ENCODE assay signal across 15 cellular contexts in the genomic region with DNA sequence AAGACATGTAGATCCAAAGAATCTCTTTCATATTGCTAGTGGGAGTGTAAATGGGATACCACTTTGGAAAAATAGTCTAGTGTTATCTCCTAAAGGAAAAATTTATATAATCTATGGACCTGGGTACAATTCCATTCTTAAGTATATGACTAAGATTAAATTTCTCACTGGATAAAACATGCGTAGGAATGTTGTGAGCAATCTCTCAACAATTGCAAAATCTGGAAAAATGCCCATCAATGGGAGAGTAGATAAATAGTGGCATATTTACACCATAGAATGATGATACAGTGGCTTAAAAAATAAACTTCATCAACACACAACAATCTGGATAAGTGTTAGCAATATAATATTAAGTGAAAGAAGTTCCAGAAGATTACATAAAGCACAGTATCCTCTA.
DNase-seq lines count a peak whose midpoint lies in the region; ATAC-seq, FAIRE-seq and TF ChIP-seq lines count a peak whose summit lies in the region.
"Had no signal": no experiment of that assay in that cellular context is flagged by ENCODE, and none has a peak within 500 bp of the region (broad histone marks: within the 10 kb centered on the region; RNA-seq: fewer than 3 reads in every experiment).

No MANE protein-coding gene starts in this region.

- H3K4me1 ChIP-seq in SK-N-SH (ENCODE audit: control insufficient read depth in 1 of 2, insufficient read depth in 2 of 2, low read depth in 1 of 2, low read length in 1 of 2) (no peaks in the 10 kb centered on the region), aorta (ENCODE audit: control insufficient read depth in 1 of 2, insufficient read depth in 2 of 2, low read length in 2 of 2) (no peaks in the 10 kb centered on the region), colonic mucosa (no peaks in the 10 kb centered on the region), HepG2 (ENCODE audit: insufficient read depth, low read length) (no peaks in the 10 kb centered on the region)
- H3K4me1 ChIP-seq: adrenal gland, uterus had no signal

- DNase-seq in GM04503 (ENCODE audit: low read depth): peak; percentile 11
- no peak for DNase-seq in SK-N-SH
- DNase-seq in epithelial cell of proximal tubule (ENCODE audit: low read depth): peak; percentile 15
- DNase-seq in non-pigmented ciliary epithelial cell (ENCODE audit: low read depth): peak; percentile 34
- DNase-seq in aorta: no peak
- DNase-seq in HEK293T (ENCODE audit: extremely low spot score): no peak
- no peak for DNase-seq in colonic mucosa
- DNase-seq in HepG2 (ENCODE audit: low spot score): no peak
- DNase-seq: activated CD4-positive, alpha-beta memory T cell treated with anti-CD3 and anti-CD28 coated beads, Interleukin-2, amount 10 ng/mL, durations not matched to agents 7 days and 5 days; adrenal gland; Calu3; dorsolateral prefrontal cortex; NCI-H1930; NCI-H510A; uterus had no signal

- CTCF ChIA-PET in SK-N-SH (lab: Yijun Ruan, JAX) (no interaction called here), HEK293T (lab: Yijun Ruan, JAX) (no interaction called here), HepG2 (lab: Yijun Ruan, JAX; ENCODE audit: low intra/inter-chr PET ratio, low total read pairs) (no interaction called here)

- POLR2A ChIA-PET in SK-N-SH (lab: Yijun Ruan, JAX) (no interaction called here), HEK293T (lab: Yijun Ruan, JAX) (no interaction called here), HepG2 (lab: Yijun Ruan, JAX) (no interaction called here)

- 15% methylated on average over 1 of the region's 1 CpG for WGBS in SK-N-SH (ENCODE audit: low lambda C conversion rate)
- 86 to 89% methylated on average over 1 of the region's 1 CpG for WGBS in aorta, 2 donors
- WGBS in HepG2 (ENCODE audit: low lambda C conversion rate): 12% methylated on average over 1 of the region's 1 CpG

- intact Hi-C loops in aorta (cut with DNase I): no loop called here
- intact Hi-C loops in colonic mucosa (cut with DNase I): no loop called here
- intact Hi-C loops in HepG2 (cut with micrococcal nuclease; ENCODE audit: unreplicated experiment): no loop called here

- H3K36me3 ChIP-seq in SK-N-SH (replicated peaks in 1 of 2; ENCODE audit: control insufficient read depth in 1 of 2, insufficient read depth in 2 of 2, low read length in 1 of 2): no peaks in the 10 kb centered on the region
- H3K36me3 ChIP-seq in aorta (ENCODE audit: control insufficient read depth in 1 of 2, insufficient read depth in 2 of 2, low read length in 1 of 2): no peaks in the 10 kb centered on the region
- no peaks in the 10 kb centered on the region for H3K36me3 ChIP-seq in colonic mucosa
- H3K36me3 ChIP-seq in HepG2 (replicated peaks in 1 of 2; ENCODE audit: control insufficient read depth in 1 of 2, insufficient read depth in 2 of 2, low read length in 2 of 2): no peaks in the 10 kb centered on the region
- H3K36me3 ChIP-seq: adrenal gland, uterus had no signal

- H3K27ac ChIP-seq in SK-N-SH (ENCODE audit: low read depth in 2 of 2, low read length in 1 of 2): no peak overlapping the region
- H3K27ac ChIP-seq in aorta (ENCODE audit: low read depth in 1 of 2, low read length in 2 of 2): no peak overlapping the region
- H3K27ac ChIP-seq in colonic mucosa: no peak overlapping the region
- H3K27ac ChIP-seq in HepG2 (ENCODE audit: extremely low read length, insufficient read depth, low read length): no peak overlapping the region
- H3K27ac ChIP-seq: adrenal gland, dorsolateral prefrontal cortex, uterus had no signal

- H4K20me1 ChIP-seq in SK-N-SH (ENCODE audit: insufficient read depth) (no peaks in the 10 kb centered on the region), HepG2 (ENCODE audit: insufficient read depth, low read length) (no peaks in the 10 kb centered on the region; the same call in 1 of the 2 replicates)

- no peak for TF ChIP-seq CTCF in SK-N-SH (IDR thresholded peaks at IDR 0.05)
- TF ChIP-seq CTCF in epithelial cell of proximal tubule (conservative IDR thresholded peaks at IDR 0.05; ENCODE audit: low read depth, low read length): no peak
- no peak for TF ChIP-seq CTCF in colonic mucosa (IDR thresholded peaks at IDR 0.05)
- TF ChIP-seq CTCF in HepG2 (CRISPR knock-in tag; IDR thresholded peaks at IDR 0.05): no peak

- H3K9me3 ChIP-seq in SK-N-SH (no peaks in the 10 kb centered on the region), aorta (ENCODE audit: control insufficient read depth, low read length) (no peaks in the 10 kb centered on the region), colonic mucosa (no peaks in the 10 kb centered on the region), HepG2 (ENCODE audit: low read length) (no peaks in the 10 kb centered on the region)
- H3K9me3 ChIP-seq: adrenal gland, uterus had no signal

- H3K4me2 ChIP-seq in SK-N-SH: no peak overlapping the region
- no peak overlapping the region for H3K4me2 ChIP-seq in HepG2 (ENCODE audit: low read depth, low read length)

- no TSS peak for BruUV-seq in HepG2 (replicated peaks; lab: Mats Ljungman, UMichigan)

- H3K79me2 ChIP-seq in SK-N-SH (ENCODE audit: insufficient read depth): no peaks in the 10 kb centered on the region
- H3K79me2 ChIP-seq in HepG2 (ENCODE audit: insufficient read depth, low read length): no peaks in the 10 kb centered on the region

- TF ChIP-seq POLR2A in HepG2 (IDR thresholded peaks at IDR 0.05; ENCODE audit: insufficient read depth in 1 of 2, low read depth in 2 of 2, low read length in 2 of 2): no peak

- H2AFZ ChIP-seq in SK-N-SH (ENCODE audit: low read depth) (no peak overlapping the region), HepG2 (ENCODE audit: low read length) (no peak overlapping the region)

- peaks cover 4% of the 10 kb centered on the region for H3F3A ChIP-seq in SK-N-SH (replicated peaks; ENCODE audit: insufficient read depth)

- H3K9ac ChIP-seq in SK-N-SH (no peak overlapping the region), colonic mucosa (ENCODE audit: low read depth in 2 of 2, low read length in 2 of 2) (no peak overlapping the region), HepG2 (ENCODE audit: insufficient read depth, low read depth, low read length) (no peak overlapping the region)

- ATAC-seq in aorta (ENCODE audit: low FRiP score): no peak
- no peak for ATAC-seq in HepG2

- H3K9me2 ChIP-seq in SK-N-SH: peaks cover 3% of the 10 kb centered on the region; the same call in 1 of the 2 replicates

- in situ Hi-C loops in HepG2 (cut with HindIII; ENCODE audit: extremely low pct_ligation_motif_present, low pct_unique_long_range_greater_than_20kb): no loop called here

- TF ChIP-seq RAD21 in SK-N-SH (IDR thresholded peaks at IDR 0.05; ENCODE audit: low read length): no peak
- TF ChIP-seq RAD21 in HepG2 (CRISPR knock-in tag; IDR thresholded peaks at IDR 0.05): no peak

- TF ChIP-seq EP300 in SK-N-SH (IDR thresholded peaks at IDR 0.05; ENCODE audit: borderline replicate concordance in 1 of 2, low read depth in 1 of 2, low read length in 1 of 2): peak in 1 of 2 experiments; percentile 57; a peak in 2 of 4 replicates
- TF ChIP-seq EP300 in HepG2 (IDR thresholded peaks at IDR 0.05; ENCODE audit: low read depth in 2 of 2, low read length in 2 of 2): no peak
- TF ChIP-seq EP300 in HepG2 (CRISPR knock-in tag; IDR thresholded peaks at IDR 0.05; ENCODE audit: borderline replicate concordance): no peak

- H3K27me3 ChIP-seq in SK-N-SH (ENCODE audit: insufficient read depth) (no peaks in the 10 kb centered on the region), aorta (ENCODE audit: control insufficient read depth in 1 of 2, insufficient read depth in 2 of 2, low read length in 1 of 2) (no peaks in the 10 kb centered on the region), colonic mucosa (no peaks in the 10 kb centered on the region), HepG2 (ENCODE audit: control insufficient read depth in 1 of 2, insufficient read depth in 2 of 2, low read length in 2 of 2) (no peaks in the 10 kb centered on the region)
- H3K27me3 ChIP-seq: adrenal gland, dorsolateral prefrontal cortex, uterus had no signal

- FAIRE-seq in HepG2 (lab: Jason Lieb, UNC): no peak

- H3K4me3 ChIP-seq in SK-N-SH (ENCODE audit: low read depth in 2 of 2, low read length in 1 of 2): no peak overlapping the region
- no peak overlapping the region for H3K4me3 ChIP-seq in epithelial cell of proximal tubule (ENCODE audit: low read depth, low read length)
- no peak overlapping the region for H3K4me3 ChIP-seq in aorta (ENCODE audit: low read length in 2 of 2)
- no peak overlapping the region for H3K4me3 ChIP-seq in colonic mucosa
- no peak overlapping the region for H3K4me3 ChIP-seq in HepG2 (replicated peaks in 1 of 3; ENCODE audit: insufficient read depth in 1 of 3, low read depth in 2 of 3, low read length in 3 of 3)
- H3K4me3 ChIP-seq: adrenal gland, dorsolateral prefrontal cortex, uterus had no signal

TF ChIP-seq in SK-N-SH, 30 proteins besides CTCF, POLR2A, EP300 and RAD21 (continues in another document):
- no peak for TF ChIP-seq FOXM1 (IDR thresholded peaks at IDR 0.05; ENCODE audit: low read depth)
- TF ChIP-seq MXI1 (IDR thresholded peaks at IDR 0.05; ENCODE audit: low read depth, low read length): no peak
- peak; percentile 68; the same call in 1 of the 2 replicates for TF ChIP-seq TEAD4 (IDR thresholded peaks at IDR 0.05; ENCODE audit: borderline replicate concordance, insufficient read depth)
- no peak for TF ChIP-seq RXRA (IDR thresholded peaks at IDR 0.05; ENCODE audit: borderline replicate concordance, low read depth)
- no peak for TF ChIP-seq SMC3 (IDR thresholded peaks at IDR 0.05; ENCODE audit: low read depth, low read length)
- peak; percentile 74 for TF ChIP-seq NFIC (IDR thresholded peaks at IDR 0.05; ENCODE audit: borderline replicate concordance)
- no peak for TF ChIP-seq GABPA (IDR thresholded peaks at IDR 0.05; ENCODE audit: low read depth)

TF ChIP-seq in HEK293T, 16 proteins besides CTCF, POLR2A, EP300 and RAD21 (continues in another document):
- TF ChIP-seq, protein P1, sequence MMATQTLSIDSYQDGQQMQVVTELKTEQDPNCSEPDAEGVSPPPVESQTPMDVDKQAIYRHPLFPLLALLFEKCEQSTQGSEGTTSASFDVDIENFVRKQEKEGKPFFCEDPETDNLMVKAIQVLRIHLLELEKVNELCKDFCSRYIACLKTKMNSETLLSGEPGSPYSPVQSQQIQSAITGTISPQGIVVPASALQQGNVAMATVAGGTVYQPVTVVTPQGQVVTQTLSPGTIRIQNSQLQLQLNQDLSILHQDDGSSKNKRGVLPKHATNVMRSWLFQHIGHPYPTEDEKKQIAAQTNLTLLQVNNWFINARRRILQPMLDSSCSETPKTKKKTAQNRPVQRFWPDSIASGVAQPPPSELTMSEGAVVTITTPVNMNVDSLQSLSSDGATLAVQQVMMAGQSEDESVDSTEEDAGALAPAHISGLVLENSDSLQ (IDR thresholded peaks at IDR 0.05): no peak
- no peak for TF ChIP-seq TARDBP (IDR thresholded peaks at IDR 0.05)

TF ChIP-seq in HepG2, 621 proteins besides CTCF, POLR2A, EP300 and RAD21:
- TF ChIP-seq ISX (CRISPR knock-in tag; conservative IDR thresholded peaks at IDR 0.05) (no peak), NFYB (CRISPR knock-in tag; IDR thresholded peaks at IDR 0.05) (no peak), ZNF781 (CRISPR knock-in tag; IDR thresholded peaks at IDR 0.05; ENCODE audit: borderline replicate concordance, not compliant biosample characterization) (no peak), ATRX (CRISPR knock-in tag; IDR thresholded peaks at IDR 0.05; ENCODE audit: borderline replicate concordance) (no peak)

Comparison
In these comparisons a context has a peak if more than half of its experiments do, and no peak if none do; other contexts are left out.
1. DNase-seq: peak in GM04503 (single experiment), epithelial cell of proximal tubule (single experiment) and non-pigmented ciliary epithelial cell (single experiment); none in SK-N-SH (single experiment), aorta (0 of 2), HEK293T (single experiment), colonic mucosa (single experiment) and HepG2 (single experiment).